In the genomic region with DNA sequence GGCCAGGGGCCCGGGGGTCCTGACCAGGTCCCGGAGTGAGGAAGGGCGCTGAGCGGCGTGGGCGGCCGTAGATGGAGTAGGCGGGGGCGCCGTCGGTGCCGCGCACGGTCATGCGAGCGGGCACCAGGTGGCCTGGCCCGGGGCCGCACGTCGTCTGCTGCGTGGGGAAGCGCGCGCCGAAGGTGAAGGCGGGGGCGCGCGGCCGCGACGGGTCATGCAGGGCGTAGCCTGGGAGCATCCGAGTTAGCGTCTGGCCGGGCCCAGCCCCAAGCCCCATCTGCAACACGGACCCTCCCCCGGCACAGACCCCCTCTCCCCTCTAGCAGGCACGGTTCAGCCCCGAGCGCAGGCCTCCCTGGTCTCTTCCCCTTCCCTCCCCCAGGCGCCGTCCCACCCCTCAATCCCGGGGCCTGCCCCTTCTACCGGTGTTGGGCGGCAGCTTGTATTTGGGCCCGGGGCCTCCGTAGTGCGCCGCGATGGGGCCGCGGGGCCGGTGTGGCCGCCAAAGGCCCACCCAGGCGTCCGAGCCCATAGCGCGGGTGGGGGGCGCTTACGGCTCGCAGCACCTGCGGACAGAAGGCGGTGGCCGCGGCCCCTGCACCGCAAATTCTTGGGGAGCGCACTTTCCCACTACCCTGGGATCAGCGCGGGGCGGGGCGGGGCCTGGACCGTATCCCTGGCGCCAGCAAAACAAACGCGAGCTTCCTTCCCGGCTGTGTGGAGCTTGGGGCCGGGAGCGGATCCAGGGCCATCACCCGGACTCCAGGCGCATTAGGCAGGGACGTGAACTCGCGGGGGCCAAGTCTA, we compare ENCODE assay signal across 1 cellular context.
TF ChIP-seq lines count a peak whose summit lies in the region.

No MANE protein-coding gene starts in this region.

TF ChIP-seq in HepG2, 621 proteins besides CTCF, POLR2A, EP300 and RAD21 (continued from another document and continues in another):
- TF ChIP-seq, protein P1, sequence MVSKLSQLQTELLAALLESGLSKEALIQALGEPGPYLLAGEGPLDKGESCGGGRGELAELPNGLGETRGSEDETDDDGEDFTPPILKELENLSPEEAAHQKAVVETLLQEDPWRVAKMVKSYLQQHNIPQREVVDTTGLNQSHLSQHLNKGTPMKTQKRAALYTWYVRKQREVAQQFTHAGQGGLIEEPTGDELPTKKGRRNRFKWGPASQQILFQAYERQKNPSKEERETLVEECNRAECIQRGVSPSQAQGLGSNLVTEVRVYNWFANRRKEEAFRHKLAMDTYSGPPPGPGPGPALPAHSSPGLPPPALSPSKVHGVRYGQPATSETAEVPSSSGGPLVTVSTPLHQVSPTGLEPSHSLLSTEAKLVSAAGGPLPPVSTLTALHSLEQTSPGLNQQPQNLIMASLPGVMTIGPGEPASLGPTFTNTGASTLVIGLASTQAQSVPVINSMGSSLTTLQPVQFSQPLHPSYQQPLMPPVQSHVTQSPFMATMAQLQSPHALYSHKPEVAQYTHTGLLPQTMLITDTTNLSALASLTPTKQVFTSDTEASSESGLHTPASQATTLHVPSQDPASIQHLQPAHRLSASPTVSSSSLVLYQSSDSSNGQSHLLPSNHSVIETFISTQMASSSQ (IDR thresholded peaks at IDR 0.05; ENCODE audit: low read depth) = no peak
- TF ChIP-seq, protein P1 (CRISPR knock-in tag; IDR thresholded peaks at IDR 0.05; ENCODE audit: borderline replicate concordance) = no peak
- peak; percentile 5; the same call in 1 of the 2 replicates for TF ChIP-seq THAP11 (CRISPR knock-in tag; IDR thresholded peaks at IDR 0.05)
- TF ChIP-seq MTA1 (CRISPR knock-in tag; IDR thresholded peaks at IDR 0.05; ENCODE audit: borderline replicate concordance) = peak; percentile 23; the same call in 1 of the 2 replicates
- TF ChIP-seq AGO2 (optimal IDR thresholded peaks at IDR 0.05; ENCODE audit: low read depth, low read length) = peak; percentile 67
- no peak for TF ChIP-seq ZNF274 (CRISPR knock-in tag; IDR thresholded peaks at IDR 0.05)
- 0 out of 2 replicates have a peak, but pooled peaks have one; percentile 2 for TF ChIP-seq ZBTB38 (CRISPR knock-in tag; IDR thresholded peaks at IDR 0.05)
- peak; percentile 53; the same call in 1 of the 2 replicates for TF ChIP-seq KDM5B (CRISPR knock-in tag; IDR thresholded peaks at IDR 0.05; ENCODE audit: borderline replicate concordance)
- TF ChIP-seq PHF21A (CRISPR knock-in tag; IDR thresholded peaks at IDR 0.05) = no peak
- TF ChIP-seq, protein P2, sequence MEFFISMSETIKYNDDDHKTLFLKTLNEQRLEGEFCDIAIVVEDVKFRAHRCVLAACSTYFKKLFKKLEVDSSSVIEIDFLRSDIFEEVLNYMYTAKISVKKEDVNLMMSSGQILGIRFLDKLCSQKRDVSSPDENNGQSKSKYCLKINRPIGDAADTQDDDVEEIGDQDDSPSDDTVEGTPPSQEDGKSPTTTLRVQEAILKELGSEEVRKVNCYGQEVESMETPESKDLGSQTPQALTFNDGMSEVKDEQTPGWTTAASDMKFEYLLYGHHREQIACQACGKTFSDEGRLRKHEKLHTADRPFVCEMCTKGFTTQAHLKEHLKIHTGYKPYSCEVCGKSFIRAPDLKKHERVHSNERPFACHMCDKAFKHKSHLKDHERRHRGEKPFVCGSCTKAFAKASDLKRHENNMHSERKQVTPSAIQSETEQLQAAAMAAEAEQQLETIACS (CRISPR knock-in tag; IDR thresholded peaks at IDR 0.05) = peak; percentile 86
- no peak for TF ChIP-seq ZNF253 (CRISPR knock-in tag; IDR thresholded peaks at IDR 0.05; ENCODE audit: borderline replicate concordance)
- TF ChIP-seq, protein P3, sequence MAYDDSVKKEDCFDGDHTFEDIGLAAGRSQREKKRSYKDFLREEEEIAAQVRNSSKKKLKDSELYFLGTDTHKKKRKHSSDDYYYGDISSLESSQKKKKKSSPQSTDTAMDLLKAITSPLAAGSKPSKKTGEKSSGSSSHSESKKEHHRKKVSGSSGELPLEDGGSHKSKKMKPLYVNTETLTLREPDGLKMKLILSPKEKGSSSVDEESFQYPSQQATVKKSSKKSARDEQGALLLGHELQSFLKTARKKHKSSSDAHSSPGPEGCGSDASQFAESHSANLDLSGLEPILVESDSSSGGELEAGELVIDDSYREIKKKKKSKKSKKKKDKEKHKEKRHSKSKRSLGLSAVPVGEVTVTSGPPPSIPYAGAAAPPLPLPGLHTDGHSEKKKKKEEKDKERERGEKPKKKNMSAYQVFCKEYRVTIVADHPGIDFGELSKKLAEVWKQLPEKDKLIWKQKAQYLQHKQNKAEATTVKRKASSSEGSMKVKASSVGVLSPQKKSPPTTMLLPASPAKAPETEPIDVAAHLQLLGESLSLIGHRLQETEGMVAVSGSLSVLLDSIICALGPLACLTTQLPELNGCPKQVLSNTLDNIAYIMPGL (CRISPR knock-in tag; IDR thresholded peaks at IDR 0.05; ENCODE audit: borderline replicate concordance in 1 of 2, low read depth in 1 of 2) = peak in 1 of 2 experiments; percentile 33; a peak in 1 of 4 replicates
- TF ChIP-seq, protein P4, sequence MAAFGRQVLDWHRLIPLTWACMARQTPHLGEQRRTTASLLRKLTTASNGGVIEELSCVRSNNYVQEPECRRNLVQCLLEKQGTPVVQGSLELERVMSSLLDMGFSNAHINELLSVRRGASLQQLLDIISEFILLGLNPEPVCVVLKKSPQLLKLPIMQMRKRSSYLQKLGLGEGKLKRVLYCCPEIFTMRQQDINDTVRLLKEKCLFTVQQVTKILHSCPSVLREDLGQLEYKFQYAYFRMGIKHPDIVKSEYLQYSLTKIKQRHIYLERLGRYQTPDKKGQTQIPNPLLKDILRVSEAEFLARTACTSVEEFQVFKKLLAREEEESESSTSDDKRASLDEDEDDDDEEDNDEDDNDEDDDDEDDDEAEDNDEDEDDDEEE (CRISPR knock-in tag; IDR thresholded peaks at IDR 0.05) = peak; percentile 16; the same call in 1 of the 2 replicates
- TF ChIP-seq JUNB (CRISPR knock-in tag; IDR thresholded peaks at IDR 0.05; ENCODE audit: borderline replicate concordance) = no peak
- 0 out of 2 replicates have a peak, but pooled peaks have one; percentile 27 for TF ChIP-seq ZNF747 (CRISPR knock-in tag; IDR thresholded peaks at IDR 0.05; ENCODE audit: borderline replicate concordance)
- no peak for TF ChIP-seq MIXL1 (CRISPR knock-in tag; IDR thresholded peaks at IDR 0.05)
- TF ChIP-seq GLI4 (CRISPR knock-in tag; IDR thresholded peaks at IDR 0.05; ENCODE audit: borderline replicate concordance) = no peak
- TF ChIP-seq ZNF776 (CRISPR knock-in tag; IDR thresholded peaks at IDR 0.05) = 0 out of 2 replicates have a peak, but pooled peaks have one; percentile 41
- TF ChIP-seq, protein P5, sequence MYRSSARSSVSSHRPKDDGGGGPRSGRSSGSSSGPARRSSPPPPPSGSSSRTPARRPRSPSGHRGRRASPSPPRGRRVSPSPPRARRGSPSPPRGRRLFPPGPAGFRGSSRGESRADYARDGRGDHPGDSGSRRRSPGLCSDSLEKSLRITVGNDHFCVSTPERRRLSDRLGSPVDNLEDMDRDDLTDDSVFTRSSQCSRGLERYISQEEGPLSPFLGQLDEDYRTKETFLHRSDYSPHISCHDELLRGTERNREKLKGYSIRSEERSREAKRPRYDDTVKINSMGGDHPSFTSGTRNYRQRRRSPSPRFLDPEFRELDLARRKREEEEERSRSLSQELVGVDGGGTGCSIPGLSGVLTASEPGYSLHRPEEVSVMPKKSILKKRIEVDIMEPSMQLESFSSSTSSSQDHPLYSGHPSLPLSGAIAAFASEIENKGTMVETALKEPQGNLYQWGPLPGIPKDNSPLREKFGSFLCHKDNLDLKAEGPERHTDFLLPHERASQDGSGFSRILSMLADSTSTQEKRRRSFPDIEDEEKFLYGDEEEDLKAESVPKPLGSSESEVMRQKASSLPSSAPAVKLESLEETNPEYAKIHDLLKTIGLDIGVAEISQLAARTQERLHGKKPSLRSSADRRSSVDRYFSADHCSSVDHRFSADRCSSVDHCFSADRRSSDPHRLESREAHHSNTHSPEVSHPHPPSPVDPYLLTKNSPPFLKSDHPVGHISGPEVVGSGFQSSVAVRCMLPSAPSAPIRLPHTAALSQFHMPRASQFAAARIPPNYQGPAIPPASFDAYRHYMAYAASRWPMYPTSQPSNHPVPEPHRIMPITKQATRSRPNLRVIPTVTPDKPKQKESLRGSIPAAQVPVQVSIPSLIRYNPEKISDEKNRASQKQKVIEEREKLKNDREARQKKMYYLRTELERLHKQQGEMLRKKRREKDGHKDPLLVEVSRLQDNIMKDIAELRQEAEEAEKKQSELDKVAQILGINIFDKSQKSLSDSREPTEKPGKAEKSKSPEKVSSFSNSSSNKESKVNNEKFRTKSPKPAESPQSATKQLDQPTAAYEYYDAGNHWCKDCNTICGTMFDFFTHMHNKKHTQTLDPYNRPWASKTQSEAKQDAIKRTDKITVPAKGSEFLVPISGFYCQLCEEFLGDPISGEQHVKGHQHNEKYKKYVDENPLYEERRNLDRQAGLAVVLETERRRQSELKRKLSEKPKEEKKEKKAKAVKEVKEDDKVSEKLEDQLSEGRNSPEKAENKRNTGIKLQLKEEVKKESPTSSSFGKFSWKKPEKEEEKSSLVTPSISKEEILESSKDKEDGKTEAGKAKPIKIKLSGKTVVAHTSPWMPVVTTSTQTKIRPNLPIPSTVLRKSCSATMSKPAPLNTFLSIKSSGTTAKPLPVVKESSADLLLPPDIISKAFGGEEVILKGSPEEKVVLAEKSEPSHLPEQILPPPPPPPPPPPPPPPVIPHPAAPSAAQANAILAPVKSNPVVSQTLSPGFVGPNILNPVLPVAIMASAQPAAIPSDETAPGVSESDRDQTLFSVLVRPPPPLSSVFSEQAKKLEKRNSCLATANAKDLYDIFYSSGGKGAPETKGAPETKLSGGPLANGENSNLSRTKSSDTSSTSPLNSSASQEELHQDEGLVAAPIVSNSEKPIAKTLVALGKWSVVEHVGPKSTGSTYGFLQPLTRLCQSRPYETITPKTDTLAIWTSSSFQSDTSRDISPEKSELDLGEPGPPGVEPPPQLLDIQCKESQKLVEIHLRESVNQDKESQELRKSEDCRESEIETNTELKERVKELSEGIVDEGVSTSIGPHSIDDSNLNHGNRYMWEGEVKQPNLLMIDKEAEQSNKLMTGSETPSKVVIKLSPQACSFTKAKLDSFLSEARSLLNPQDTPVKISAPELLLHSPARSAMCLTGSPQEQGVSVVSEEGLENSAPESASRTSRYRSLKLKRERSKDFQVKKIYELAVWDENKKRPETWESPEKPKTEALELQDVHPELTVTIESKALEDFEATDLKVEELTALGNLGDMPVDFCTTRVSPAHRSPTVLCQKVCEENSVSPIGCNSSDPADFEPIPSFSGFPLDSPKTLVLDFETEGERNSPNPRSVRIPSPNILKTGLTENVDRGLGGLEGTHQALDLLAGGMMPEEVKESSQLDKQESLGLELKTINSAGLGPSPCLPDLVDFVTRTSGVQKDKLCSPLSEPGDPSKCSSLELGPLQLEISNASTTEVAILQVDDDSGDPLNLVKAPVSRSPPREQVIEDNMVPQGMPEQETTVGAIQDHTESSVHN (CRISPR knock-in tag; IDR thresholded peaks at IDR 0.05) = no peak
- peak; percentile 24; the same call in 1 of the 2 replicates for TF ChIP-seq HOXA5 (CRISPR knock-in tag; IDR thresholded peaks at IDR 0.05)
- 0 out of 2 replicates have a peak, but pooled peaks have one; percentile 39 for TF ChIP-seq ZNF782 (CRISPR knock-in tag; IDR thresholded peaks at IDR 0.05; ENCODE audit: borderline replicate concordance)
- no peak for TF ChIP-seq TCF12 (IDR thresholded peaks at IDR 0.05)
- no peak for TF ChIP-seq TCF12 (CRISPR knock-in tag; IDR thresholded peaks at IDR 0.05)
- TF ChIP-seq PHF5A (CRISPR knock-in tag; IDR thresholded peaks at IDR 0.05; ENCODE audit: low read depth, unreplicated experiment) = no peak
- peak; percentile 24; the same call in 1 of the 2 replicates for TF ChIP-seq ARNT2 (CRISPR knock-in tag; IDR thresholded peaks at IDR 0.05; ENCODE audit: low read depth)
- TF ChIP-seq, protein P6, sequence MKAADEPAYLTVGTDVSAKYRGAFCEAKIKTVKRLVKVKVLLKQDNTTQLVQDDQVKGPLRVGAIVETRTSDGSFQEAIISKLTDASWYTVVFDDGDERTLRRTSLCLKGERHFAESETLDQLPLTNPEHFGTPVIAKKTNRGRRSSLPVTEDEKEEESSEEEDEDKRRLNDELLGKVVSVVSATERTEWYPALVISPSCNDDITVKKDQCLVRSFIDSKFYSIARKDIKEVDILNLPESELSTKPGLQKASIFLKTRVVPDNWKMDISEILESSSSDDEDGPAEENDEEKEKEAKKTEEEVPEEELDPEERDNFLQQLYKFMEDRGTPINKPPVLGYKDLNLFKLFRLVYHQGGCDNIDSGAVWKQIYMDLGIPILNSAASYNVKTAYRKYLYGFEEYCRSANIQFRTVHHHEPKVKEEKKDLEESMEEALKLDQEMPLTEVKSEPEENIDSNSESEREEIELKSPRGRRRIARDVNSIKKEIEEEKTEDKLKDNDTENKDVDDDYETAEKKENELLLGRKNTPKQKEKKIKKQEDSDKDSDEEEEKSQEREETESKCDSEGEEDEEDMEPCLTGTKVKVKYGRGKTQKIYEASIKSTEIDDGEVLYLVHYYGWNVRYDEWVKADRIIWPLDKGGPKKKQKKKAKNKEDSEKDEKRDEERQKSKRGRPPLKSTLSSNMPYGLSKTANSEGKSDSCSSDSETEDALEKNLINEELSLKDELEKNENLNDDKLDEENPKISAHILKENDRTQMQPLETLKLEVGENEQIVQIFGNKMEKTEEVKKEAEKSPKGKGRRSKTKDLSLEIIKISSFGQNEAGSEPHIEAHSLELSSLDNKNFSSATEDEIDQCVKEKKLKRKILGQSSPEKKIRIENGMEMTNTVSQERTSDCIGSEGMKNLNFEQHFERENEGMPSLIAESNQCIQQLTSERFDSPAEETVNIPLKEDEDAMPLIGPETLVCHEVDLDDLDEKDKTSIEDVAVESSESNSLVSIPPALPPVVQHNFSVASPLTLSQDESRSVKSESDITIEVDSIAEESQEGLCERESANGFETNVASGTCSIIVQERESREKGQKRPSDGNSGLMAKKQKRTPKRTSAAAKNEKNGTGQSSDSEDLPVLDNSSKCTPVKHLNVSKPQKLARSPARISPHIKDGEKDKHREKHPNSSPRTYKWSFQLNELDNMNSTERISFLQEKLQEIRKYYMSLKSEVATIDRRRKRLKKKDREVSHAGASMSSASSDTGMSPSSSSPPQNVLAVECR (CRISPR knock-in tag; IDR thresholded peaks at IDR 0.05; ENCODE audit: borderline replicate concordance) = peak; percentile 51; the same call in 1 of the 2 replicates
- TF ChIP-seq, protein P7, sequence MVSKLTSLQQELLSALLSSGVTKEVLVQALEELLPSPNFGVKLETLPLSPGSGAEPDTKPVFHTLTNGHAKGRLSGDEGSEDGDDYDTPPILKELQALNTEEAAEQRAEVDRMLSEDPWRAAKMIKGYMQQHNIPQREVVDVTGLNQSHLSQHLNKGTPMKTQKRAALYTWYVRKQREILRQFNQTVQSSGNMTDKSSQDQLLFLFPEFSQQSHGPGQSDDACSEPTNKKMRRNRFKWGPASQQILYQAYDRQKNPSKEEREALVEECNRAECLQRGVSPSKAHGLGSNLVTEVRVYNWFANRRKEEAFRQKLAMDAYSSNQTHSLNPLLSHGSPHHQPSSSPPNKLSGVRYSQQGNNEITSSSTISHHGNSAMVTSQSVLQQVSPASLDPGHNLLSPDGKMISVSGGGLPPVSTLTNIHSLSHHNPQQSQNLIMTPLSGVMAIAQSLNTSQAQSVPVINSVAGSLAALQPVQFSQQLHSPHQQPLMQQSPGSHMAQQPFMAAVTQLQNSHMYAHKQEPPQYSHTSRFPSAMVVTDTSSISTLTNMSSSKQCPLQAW (CRISPR knock-in tag; IDR thresholded peaks at IDR 0.05) = 0 out of 2 replicates have a peak, but pooled peaks have one; percentile 22
